15 cellular contexts compared by ENCODE assay signal in the genomic region with DNA sequence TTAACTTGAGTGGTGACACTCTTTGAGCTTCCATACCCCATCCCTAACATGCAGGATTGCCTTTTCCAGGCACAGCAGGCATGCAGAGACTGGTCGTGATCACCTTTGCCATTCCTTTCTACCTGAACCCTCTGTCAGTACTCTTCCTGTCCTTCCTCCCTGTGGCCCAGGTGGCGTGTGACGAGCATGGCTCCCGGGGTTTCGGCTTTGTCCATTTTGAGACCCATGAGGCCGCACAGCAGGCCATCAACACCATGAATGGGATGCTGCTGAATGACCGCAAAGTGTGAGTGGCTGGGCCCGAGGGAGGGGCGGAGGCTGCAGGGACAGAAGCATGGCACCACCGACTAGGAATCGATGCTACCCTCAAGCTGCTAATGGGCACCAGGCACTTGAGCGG. TPM values are rescaled to one million over a fixed set of nuclear protein-coding genes. Genes with fewer than 3 reads are reported as not detected.
DNase-seq lines count a peak whose midpoint lies in the region; ATAC-seq and TF ChIP-seq lines count a peak whose summit lies in the region.
"Had no signal": no experiment of that assay in that cellular context is flagged by ENCODE, and none has a peak within 500 bp of the region (broad histone marks: within the 10 kb centered on the region; RNA-seq: fewer than 3 reads in every experiment).

No MANE protein-coding gene starts in this region.

- H3K4me1 ChIP-seq in endodermal cell (ENCODE audit: control insufficient read depth, insufficient read depth, low read length) (no peaks in the 10 kb centered on the region), mammary epithelial cell (ENCODE audit: insufficient read depth, low read length) (no peaks in the 10 kb centered on the region)
- H3K4me1 ChIP-seq: HAP-1 had no signal

- H3K4me3 Mint-ChIP-seq in activated T-cell treated with anti-CD3 and anti-CD28 coated beads, Interleukin-2, amount 50 U/mL, for 24 hours, result no peak overlapping the region
- H3K4me3 Mint-ChIP-seq in activated T-cell treated with anti-CD3 and anti-CD28 coated beads, Interleukin-2, amount 50 U/mL, for 72 hours, result no peak overlapping the region
- no peak overlapping the region for H3K4me3 Mint-ChIP-seq in endodermal cell
- H3K4me3 Mint-ChIP-seq: CD4-positive, CD25-positive, alpha-beta regulatory T cell had no signal

- BruUV-seq in mammary epithelial cell (replicated peaks; lab: Mats Ljungman, UMichigan), result no TSS peak

- in situ Hi-C loops in mammary epithelial cell (cut with MboI; ENCODE audit: low sequenced_read_pairs in 2 of 2), result no loop called here

- 89 to 92% methylated on average over 11 to 12 of the region's 12 CpGs for WGBS in endodermal cell (ENCODE audit: insufficient coverage in 1 of 2, insufficient read length in 1 of 2), 2 experiments
- WGBS in mammary epithelial cell (ENCODE audit: low coverage, missing lambda C conversion rate), result 97% methylated on average over 11 of the region's 12 CpGs

- CTCF ChIA-PET in mammary epithelial cell (lab: Charles Lee; ENCODE audit: low non-redundant PET), result no interaction called here

- no peak for DNase-seq in activated T-cell treated with anti-CD3 and anti-CD28 coated beads, Interleukin-2, amount 50 U/mL, for 24 hours
- no peak for DNase-seq in activated T-cell treated with anti-CD3 and anti-CD28 coated beads, Interleukin-2, amount 50 U/mL, for 72 hours
- DNase-seq in NCI-H146 treated with DMSO at 0.1 percent for 48 hours (lab: John Stamatoyannopoulos, UW; ENCODE audit: unreplicated experiment) (peak; percentile 36), endodermal cell (peak; percentile 69), retina (peak; percentile 20), sciatic nerve (ENCODE audit: low spot score) (no peak), NCI-H774 (lab: John Stamatoyannopoulos, UW) (no peak), mammary epithelial cell (no peak)
- DNase-seq: ACHN; CD4-positive, CD25-positive, alpha-beta regulatory T cell; DMS53; GF-D8; GM23248 had no signal

- H3K4me3 ChIP-seq in endodermal cell (ENCODE audit: low read length), result no peak overlapping the region
- no peak overlapping the region for H3K4me3 ChIP-seq in mammary epithelial cell (replicated peaks in 1 of 3; ENCODE audit: insufficient read depth in 1 of 3, low read depth in 2 of 3, low read length in 3 of 3)
- H3K4me3 ChIP-seq: BLaER1 treated with 17β-estradiol and CSF1 and Interleukin-3, amounts not matched to agents 10 nM and 100 nM; GM23248; HAP-1 had no signal

- H3K9me3 Mint-ChIP-seq in activated T-cell treated with anti-CD3 and anti-CD28 coated beads, Interleukin-2, amount 50 U/mL, for 24 hours, result no peaks in the 10 kb centered on the region
- H3K9me3 Mint-ChIP-seq in activated T-cell treated with anti-CD3 and anti-CD28 coated beads, Interleukin-2, amount 50 U/mL, for 72 hours, result no peaks in the 10 kb centered on the region
- H3K9me3 Mint-ChIP-seq in endodermal cell, result no peaks in the 10 kb centered on the region
- H3K9me3 Mint-ChIP-seq: CD4-positive, CD25-positive, alpha-beta regulatory T cell had no signal

- H2AFZ ChIP-seq in mammary epithelial cell (ENCODE audit: low read depth, low read length), result no peak overlapping the region
- H2AFZ ChIP-seq: GM23248 had no signal

- H3K4me2 ChIP-seq in mammary epithelial cell (ENCODE audit: insufficient read depth, low read depth, low read length), result no peak overlapping the region
- H3K4me2 ChIP-seq: BLaER1 treated with 17β-estradiol and CSF1 and Interleukin-3, amounts not matched to agents 10 nM and 100 nM had no signal

- H3K36me3 ChIP-seq in endodermal cell (ENCODE audit: control insufficient read depth, insufficient read depth, low read length), result peaks cover 68% of the 10 kb centered on the region
- peaks cover 12% of the 10 kb centered on the region for H3K36me3 ChIP-seq in mammary epithelial cell (ENCODE audit: insufficient read depth, low read length)

- intact Hi-C loops in sciatic nerve (cut with DNase I), result no loop called here
- intact Hi-C loops in mammary epithelial cell (cut with micrococcal nuclease), result no loop called here

- H3K27me3 Mint-ChIP-seq in activated T-cell treated with anti-CD3 and anti-CD28 coated beads, Interleukin-2, amount 50 U/mL, for 24 hours, result no peaks in the 10 kb centered on the region
- no peaks in the 10 kb centered on the region for H3K27me3 Mint-ChIP-seq in activated T-cell treated with anti-CD3 and anti-CD28 coated beads, Interleukin-2, amount 50 U/mL, for 72 hours (ENCODE audit: low read depth)
- no peaks in the 10 kb centered on the region for H3K27me3 Mint-ChIP-seq in endodermal cell (ENCODE audit: insufficient read depth)
- H3K27me3 Mint-ChIP-seq: CD4-positive, CD25-positive, alpha-beta regulatory T cell had no signal

- H3K79me2 ChIP-seq in mammary epithelial cell (ENCODE audit: insufficient read depth, low read length), result peaks cover 4% of the 10 kb centered on the region

- no peak overlapping the region for H3K27ac ChIP-seq in endodermal cell (ENCODE audit: low read depth, low read length)
- no peak overlapping the region for H3K27ac ChIP-seq in mammary epithelial cell (ENCODE audit: insufficient read depth, low read depth, low read length)
- H3K27ac ChIP-seq: BLaER1 treated with 17β-estradiol and CSF1 and Interleukin-3, amounts not matched to agents 10 nM and 100 nM; GM23248 had no signal

- H3K9ac ChIP-seq in endodermal cell (ENCODE audit: extremely low read depth, low read length, poor library complexity, severe bottlenecking), result no peak overlapping the region
- H3K9ac ChIP-seq in mammary epithelial cell (ENCODE audit: insufficient read depth, low read length), result no peak overlapping the region
- H3K9ac ChIP-seq: BLaER1 treated with 17β-estradiol and CSF1 and Interleukin-3, amounts not matched to agents 10 nM and 100 nM; GM23248 had no signal

- H3K9me3 ChIP-seq in endodermal cell (ENCODE audit: control insufficient read depth, low read length) (no peaks in the 10 kb centered on the region), mammary epithelial cell (replicated peaks; ENCODE audit: insufficient read depth, low read length) (no peaks in the 10 kb centered on the region)
- H3K9me3 ChIP-seq: BLaER1 treated with 17β-estradiol and CSF1 and Interleukin-3, amounts not matched to agents 10 nM and 100 nM; HAP-1 had no signal

- H3K27ac Mint-ChIP-seq in activated T-cell treated with anti-CD3 and anti-CD28 coated beads, Interleukin-2, amount 50 U/mL, for 24 hours, result peak overlapping the region; percentile 37
- H3K27ac Mint-ChIP-seq in activated T-cell treated with anti-CD3 and anti-CD28 coated beads, Interleukin-2, amount 50 U/mL, for 72 hours, result no peak overlapping the region
- no peak overlapping the region for H3K27ac Mint-ChIP-seq in endodermal cell
- H3K27ac Mint-ChIP-seq: CD4-positive, CD25-positive, alpha-beta regulatory T cell had no signal

- no peak for ATAC-seq in activated T-cell treated with anti-CD3 and anti-CD28 coated beads, Interleukin-2, amount 50 U/mL, for 72 hours (replicated peaks in 1 of 2)
- ATAC-seq in sciatic nerve, result no peak

- TF ChIP-seq CTCF in endodermal cell (conservative IDR thresholded peaks at IDR 0.05) (no peak), mammary epithelial cell (conservative IDR thresholded peaks at IDR 0.05 in 1 of 2, IDR thresholded peaks at IDR 0.05 in 1 of 2; ENCODE audit: extremely low read depth in 1 of 2, insufficient read depth in 1 of 2, low read depth in 1 of 2, low read length in 2 of 2) (no peak)

- H3K4me1 Mint-ChIP-seq in activated T-cell treated with anti-CD3 and anti-CD28 coated beads, Interleukin-2, amount 50 U/mL, for 24 hours (ENCODE audit: low read depth), result peaks cover 25% of the 10 kb centered on the region
- H3K4me1 Mint-ChIP-seq in activated T-cell treated with anti-CD3 and anti-CD28 coated beads, Interleukin-2, amount 50 U/mL, for 72 hours (ENCODE audit: low read depth), result peaks cover 24% of the 10 kb centered on the region
- H3K4me1 Mint-ChIP-seq in endodermal cell, result peaks cover 13% of the 10 kb centered on the region

- H3K36me3 Mint-ChIP-seq in activated T-cell treated with anti-CD3 and anti-CD28 coated beads, Interleukin-2, amount 50 U/mL, for 24 hours (ENCODE audit: low read depth), result peaks cover 87% of the 10 kb centered on the region
- H3K36me3 Mint-ChIP-seq in activated T-cell treated with anti-CD3 and anti-CD28 coated beads, Interleukin-2, amount 50 U/mL, for 72 hours (ENCODE audit: insufficient read depth in 2 of 2), result peaks cover 14 to 32% of the 10 kb centered on the region in 2 donors
- H3K36me3 Mint-ChIP-seq in endodermal cell (ENCODE audit: low read depth), result peaks cover 71% of the 10 kb centered on the region

- H3K27me3 ChIP-seq in endodermal cell (ENCODE audit: control insufficient read depth, insufficient read depth, low read length, poor library complexity, severe bottlenecking), result no peaks in the 10 kb centered on the region
- H3K27me3 ChIP-seq in mammary epithelial cell (ENCODE audit: insufficient read depth, low read length), result no peaks in the 10 kb centered on the region
- H3K27me3 ChIP-seq: BLaER1 treated with 17β-estradiol and CSF1 and Interleukin-3, amounts not matched to agents 10 nM and 100 nM had no signal

- H4K20me1 ChIP-seq in mammary epithelial cell (ENCODE audit: insufficient read depth, low read length), result no peaks in the 10 kb centered on the region

- dilution Hi-C loops in mammary epithelial cell (cut with HindIII; ENCODE audit: low sequenced_read_pairs), result no loop called here

RNA-seq across cellular contexts. Expression of a gene that starts 6.7 kb away (rescaled TPM):
- total RNA-seq in activated T-cell treated with anti-CD3 and anti-CD28 coated beads, Interleukin-2, amount 50 U/mL, for 72 hours, result 100 to 1,000 TPM; 138 to 162 TPM
- total RNA-seq in endodermal cell (100 to 1,000 TPM; 129 to 142 TPM), sciatic nerve (15.6 TPM), mammary epithelial cell (10 to 100 TPM in 1 of 2 donors, 1 to 10 TPM in 1; 9.7 to 62.7 TPM)
- 57.0 TPM for polyA plus RNA-seq in endodermal cell (2013, experiment 1 of 2)
- 41.6 TPM for polyA plus RNA-seq in endodermal cell (2013, experiment 2 of 2)
- 32.6 TPM for polyA plus RNA-seq in mammary epithelial cell
- 16.2 TPM for polyA minus RNA-seq in mammary epithelial cell

RNA-seq across cellular contexts. Expression of a gene that starts 31.1 kb away (rescaled TPM):
- total RNA-seq in activated T-cell treated with anti-CD3 and anti-CD28 coated beads, Interleukin-2, amount 50 U/mL, for 72 hours, result 100 to 1,000 TPM; 196 to 198 TPM
- 100 to 1,000 TPM; 183 to 193 TPM for total RNA-seq in endodermal cell
- 155 TPM for polyA plus RNA-seq in endodermal cell (2013, experiment 1 of 2)
- polyA plus RNA-seq in endodermal cell (2013, experiment 2 of 2), result 158 TPM
- total RNA-seq in sciatic nerve, result 126 TPM
- total RNA-seq in mammary epithelial cell, result 100 to 1,000 TPM; 100 to 238 TPM
- 150 TPM for polyA plus RNA-seq in mammary epithelial cell
- polyA minus RNA-seq in mammary epithelial cell, result 117 TPM

RNA-seq across cellular contexts. Expression of a gene that starts 43.6 kb away (rescaled TPM):
- total RNA-seq in activated T-cell treated with anti-CD3 and anti-CD28 coated beads, Interleukin-2, amount 50 U/mL, for 72 hours, result 10 to 100 TPM; 43.5 to 46.8 TPM
- total RNA-seq in endodermal cell (10 to 100 TPM; 43.6 to 43.9 TPM), sciatic nerve (19.3 TPM), mammary epithelial cell (10 to 100 TPM; 31.5 to 46.3 TPM)
- 46.7 TPM for polyA plus RNA-seq in endodermal cell (2013, experiment 1 of 2)
- 44.1 TPM for polyA plus RNA-seq in endodermal cell (2013, experiment 2 of 2)
- 59.6 TPM for polyA plus RNA-seq in mammary epithelial cell
- polyA minus RNA-seq in mammary epithelial cell, result 32.2 TPM

RNA-seq across cellular contexts. Expression of a gene that starts 49.7 kb away (rescaled TPM):
- total RNA-seq in activated T-cell treated with anti-CD3 and anti-CD28 coated beads, Interleukin-2, amount 50 U/mL, for 72 hours, result 100 to 1,000 TPM; 161 to 162 TPM
- 10 to 100 TPM; 29.2 to 33.1 TPM for total RNA-seq in endodermal cell
- polyA plus RNA-seq in endodermal cell (2013, experiment 1 of 2), result 22.3 TPM
- polyA plus RNA-seq in endodermal cell (2013, experiment 2 of 2), result 21.1 TPM
- total RNA-seq in sciatic nerve, result 43.8 TPM
- total RNA-seq in mammary epithelial cell, result 10 to 100 TPM; 30.7 to 42.7 TPM
- polyA plus RNA-seq in mammary epithelial cell, result 17.9 TPM
- 38.9 TPM for polyA minus RNA-seq in mammary epithelial cell

Comparison
In these comparisons a context has a peak if more than half of its experiments do, and no peak if none do; other contexts are left out.
1. DNase-seq: peak in NCI-H146 treated with DMSO at 0.1 percent for 48 hours (single experiment), endodermal cell (single experiment) and retina (single experiment); none in activated T-cell treated with anti-CD3 and anti-CD28 coated beads, Interleukin-2, amount 50 U/mL, for 24 hours (single experiment), activated T-cell treated with anti-CD3 and anti-CD28 coated beads, Interleukin-2, amount 50 U/mL, for 72 hours (0 of 2), sciatic nerve (single experiment), NCI-H774 (single experiment) and mammary epithelial cell (single experiment).